In the genomic region with DNA sequence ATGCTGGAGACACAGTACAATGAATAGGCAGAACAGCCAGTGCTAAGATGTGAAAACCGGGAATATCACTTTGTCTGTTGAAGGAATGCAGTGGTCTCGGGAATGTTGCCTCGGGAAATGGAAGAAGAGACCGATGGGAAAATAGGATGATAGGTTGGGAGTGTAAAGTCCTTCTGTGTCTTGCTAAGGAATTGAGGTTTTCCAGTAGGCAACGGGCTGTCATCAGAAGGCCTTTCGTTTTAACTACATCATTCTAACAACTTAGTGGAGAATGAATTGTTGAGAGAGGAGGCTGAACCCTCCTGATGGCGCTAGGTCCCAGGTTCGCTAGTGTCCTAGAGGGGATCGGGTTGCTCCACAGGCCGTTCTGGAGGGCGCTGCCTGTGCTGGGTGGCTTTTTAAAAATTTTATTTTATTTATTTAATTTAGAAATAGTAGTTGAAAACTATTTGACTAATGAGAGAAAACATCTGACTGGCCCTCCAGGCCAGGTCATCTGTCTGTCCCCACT, we compare ENCODE assay signal across 8 cellular contexts. TPM values are rescaled to one million over a fixed set of nuclear protein-coding genes. Genes with fewer than 3 reads are reported as not detected.
DNase-seq lines count a peak whose midpoint lies in the region; ATAC-seq and TF ChIP-seq lines count a peak whose summit lies in the region.

No MANE protein-coding gene starts in this region.

- H3K27ac ChIP-seq in HUES6 (ENCODE audit: low read depth, low read length) (no peak overlapping the region), iPS-18a (ENCODE audit: low read length) (peak overlapping the region; percentile 53)

- H3K4me3 ChIP-seq in HUES6 (ENCODE audit: low read depth, low read length), result peak overlapping the region; percentile 76
- H3K4me3 ChIP-seq in iPS-18a (ENCODE audit: low read length), result peak overlapping the region; percentile 91

- peaks cover 8% of the 10 kb centered on the region for H3K4me1 Mint-ChIP-seq in Calu3 (ENCODE audit: low read depth, unreplicated experiment)
- H3K4me1 Mint-ChIP-seq in activated CD4-positive, alpha-beta memory T cell treated with anti-CD3 and anti-CD28 coated beads, Interleukin-2, amount 10 ng/mL, durations not matched to agents 7 days and 5 days, result peaks cover 26% of the 10 kb centered on the region
- peaks cover 23% of the 10 kb centered on the region for H3K4me1 Mint-ChIP-seq in stimulated activated effector memory CD8-positive, alpha-beta T cell treated with anti-CD3 and anti-CD28 coated beads, Interleukin-12 subunit alpha, Interleukin-12 subunit beta, amount 100 ng/mL, for 72 hours

- H3K9ac ChIP-seq in HUES6 (ENCODE audit: low read length) (peak overlapping the region; percentile 81), iPS-18a (ENCODE audit: low read length) (peak overlapping the region; percentile 84)

- intact Hi-C loops in Calu3 (cut with micrococcal nuclease; ENCODE audit: unreplicated experiment), result loop anchor here (5.0 to 10.0 kb wide), 2 partner anchors 122 to 235 kb away; no protein-coding TSS in a partner anchor

- POLR2A ChIA-PET in activated CD4-positive, alpha-beta memory T cell treated with anti-CD3 and anti-CD28 coated beads, Interleukin-2, amount 10 ng/mL, durations not matched to agents 7 days and 5 days (lab: Charles Lee), result interaction anchor here (0.6 to 2.4 kb wide), 8 partner anchors 19 to 233 kb away, joined by 3 to 8 read pairs (median 4); a partner anchor contains a TSS

- CTCF ChIA-PET in Calu3 (lab: Charles Lee), result interaction anchor here (1.4 kb wide), 1 partner anchor 299 kb away, joined by 4 read pairs; no protein-coding TSS in a partner anchor
- CTCF ChIA-PET in activated CD4-positive, alpha-beta memory T cell treated with anti-CD3 and anti-CD28 coated beads, Interleukin-2, amount 10 ng/mL, durations not matched to agents 7 days and 5 days (lab: Charles Lee), result interaction anchor here (0.7 to 1.8 kb wide), 9 partner anchors 9 to 299 kb away, joined by 3 to 9 read pairs (median 4); a partner anchor contains a TSS

- no peak for TF ChIP-seq CTCF in Calu3 (IDR thresholded peaks at IDR 0.05; ENCODE audit: unreplicated experiment)

- no peaks in the 10 kb centered on the region for H3K9me3 Mint-ChIP-seq in Calu3 (ENCODE audit: low read depth, unreplicated experiment)
- no peaks in the 10 kb centered on the region for H3K9me3 Mint-ChIP-seq in activated CD4-positive, alpha-beta memory T cell treated with anti-CD3 and anti-CD28 coated beads, Interleukin-2, amount 10 ng/mL, durations not matched to agents 7 days and 5 days
- no peaks in the 10 kb centered on the region for H3K9me3 Mint-ChIP-seq in stimulated activated effector memory CD8-positive, alpha-beta T cell treated with anti-CD3 and anti-CD28 coated beads, Interleukin-12 subunit alpha, Interleukin-12 subunit beta, amount 100 ng/mL, for 72 hours

- peaks cover 36% of the 10 kb centered on the region for H3K36me3 Mint-ChIP-seq in Calu3 (ENCODE audit: insufficient read depth, unreplicated experiment)
- peaks cover 8% of the 10 kb centered on the region for H3K36me3 Mint-ChIP-seq in activated CD4-positive, alpha-beta memory T cell treated with anti-CD3 and anti-CD28 coated beads, Interleukin-2, amount 10 ng/mL, durations not matched to agents 7 days and 5 days (ENCODE audit: low read depth)
- peaks cover 33% of the 10 kb centered on the region for H3K36me3 Mint-ChIP-seq in stimulated activated effector memory CD8-positive, alpha-beta T cell treated with anti-CD3 and anti-CD28 coated beads, Interleukin-12 subunit alpha, Interleukin-12 subunit beta, amount 100 ng/mL, for 72 hours

- peak overlapping the region; percentile 84 for H3K4me3 Mint-ChIP-seq in Calu3 (ENCODE audit: low read depth, unreplicated experiment)
- peak overlapping the region; percentile 93 for H3K4me3 Mint-ChIP-seq in activated CD4-positive, alpha-beta memory T cell treated with anti-CD3 and anti-CD28 coated beads, Interleukin-2, amount 10 ng/mL, durations not matched to agents 7 days and 5 days
- H3K4me3 Mint-ChIP-seq in stimulated activated effector memory CD8-positive, alpha-beta T cell treated with anti-CD3 and anti-CD28 coated beads, Interleukin-12 subunit alpha, Interleukin-12 subunit beta, amount 100 ng/mL, for 72 hours, result peak overlapping the region; percentile 89

- peaks cover 21% of the 10 kb centered on the region for H3K36me3 ChIP-seq in HUES6 (ENCODE audit: control insufficient read depth, insufficient read depth, low read length)
- peaks cover 3% of the 10 kb centered on the region for H3K36me3 ChIP-seq in iPS-18a (ENCODE audit: control insufficient read depth, low read depth, low read length)

- no peaks in the 10 kb centered on the region for H3K27me3 Mint-ChIP-seq in Calu3 (ENCODE audit: unreplicated experiment)
- no peaks in the 10 kb centered on the region for H3K27me3 Mint-ChIP-seq in activated CD4-positive, alpha-beta memory T cell treated with anti-CD3 and anti-CD28 coated beads, Interleukin-2, amount 10 ng/mL, durations not matched to agents 7 days and 5 days

- peak overlapping the region; percentile 67 for H3K27ac Mint-ChIP-seq in Calu3 (ENCODE audit: unreplicated experiment)
- peak overlapping the region; percentile 85 for H3K27ac Mint-ChIP-seq in activated CD4-positive, alpha-beta memory T cell treated with anti-CD3 and anti-CD28 coated beads, Interleukin-2, amount 10 ng/mL, durations not matched to agents 7 days and 5 days
- H3K27ac Mint-ChIP-seq in stimulated activated effector memory CD8-positive, alpha-beta T cell treated with anti-CD3 and anti-CD28 coated beads, Interleukin-12 subunit alpha, Interleukin-12 subunit beta, amount 100 ng/mL, for 72 hours, result peak overlapping the region; percentile 96

- BruUV-seq in Calu3 (replicated peaks; lab: Mats Ljungman, UMichigan), result no TSS peak

- H3K27me3 ChIP-seq in HUES6 (ENCODE audit: control insufficient read depth, insufficient read depth, low read length) (no peaks in the 10 kb centered on the region), iPS-18a (ENCODE audit: control insufficient read depth, insufficient read depth, low read length) (no peaks in the 10 kb centered on the region)

- H3K4me1 ChIP-seq in HUES6 (ENCODE audit: control insufficient read depth, insufficient read depth, low read length), result no peaks in the 10 kb centered on the region
- peaks cover 4% of the 10 kb centered on the region for H3K4me1 ChIP-seq in iPS-18a (ENCODE audit: control insufficient read depth, low read depth, low read length)

- DNase-seq in Calu3, result no peak
- peak; percentile 16 for DNase-seq in activated CD4-positive, alpha-beta memory T cell treated with anti-CD3 and anti-CD28 coated beads, Interleukin-2, amount 10 ng/mL, durations not matched to agents 7 days and 5 days
- DNase-seq in stimulated activated effector memory CD8-positive, alpha-beta T cell treated with anti-CD3 and anti-CD28 coated beads, Interleukin-12 subunit alpha, Interleukin-12 subunit beta, amount 100 ng/mL, for 72 hours (ENCODE audit: low spot score in 2 of 2), result no peak
- no peak for DNase-seq in NCI-H446 treated with DMSO at 0.1 percent for 48 hours (lab: John Stamatoyannopoulos, UW)
- DNase-seq in dermis blood vessel endothelial cell, result no peak
- DNase-seq in NOMO-1 treated with DMSO at 0.1 percent for 48 hours (lab: John Stamatoyannopoulos, UW; ENCODE audit: unreplicated experiment), result no peak

- ATAC-seq in stimulated activated effector memory CD8-positive, alpha-beta T cell treated with anti-CD3 and anti-CD28 coated beads, Interleukin-12 subunit alpha, Interleukin-12 subunit beta, amount 100 ng/mL, for 72 hours, result no peak

- H3K9me3 ChIP-seq in HUES6 (ENCODE audit: control insufficient read depth, insufficient read depth, low read depth, low read length) (peaks cover 19% of the 10 kb centered on the region), iPS-18a (ENCODE audit: control insufficient read depth, low read depth, low read length) (peaks cover 19% of the 10 kb centered on the region)

RNA-seq across cellular contexts. Expression of a gene that starts 0.7 kb away (rescaled TPM):
- 56.3 and 58.1 TPM in 2 replicates for total RNA-seq in Calu3 (2022)
- total RNA-seq in activated CD4-positive, alpha-beta memory T cell treated with anti-CD3 and anti-CD28 coated beads, Interleukin-2, amount 10 ng/mL, durations not matched to agents 7 days and 5 days, result 10 to 100 TPM; 51.6 to 61.9 TPM
- 69.6 and 79.0 TPM in 2 replicates for total RNA-seq in dermis blood vessel endothelial cell

RNA-seq across cellular contexts. Expression of a gene that starts 47.3 kb away (rescaled TPM):
- total RNA-seq in Calu3 (2022), result 0.38 and 0.44 TPM in 2 replicates
- 10 to 100 TPM; 13.6 to 14.7 TPM for total RNA-seq in activated CD4-positive, alpha-beta memory T cell treated with anti-CD3 and anti-CD28 coated beads, Interleukin-2, amount 10 ng/mL, durations not matched to agents 7 days and 5 days
- total RNA-seq in dermis blood vessel endothelial cell, result 0.14 and 0.17 TPM in 2 replicates

Comparison
In these comparisons a context has a peak if more than half of its experiments do, and no peak if none do; other contexts are left out.
1. RNA of a gene that starts 47.3 kb away (total RNA-seq): 13.6 to 14.7 TPM in activated CD4-positive, alpha-beta memory T cell treated with anti-CD3 and anti-CD28 coated beads, Interleukin-2, amount 10 ng/mL, durations not matched to agents 7 days and 5 days; 0.38 to 0.44 TPM in Calu3 and 0.14 to 0.17 TPM in dermis blood vessel endothelial cell; every median in the first group is over 10 times any median in the second.
2. Peak in every context shown above with its lines, with median percentiles within 50 percentile points of each other: H3K27ac Mint-ChIP-seq and H3K4me3 Mint-ChIP-seq.